ENCODE assay signal across 19 cellular contexts in genomic region chr1:234265861-234266260, GRCh38.
"Had no signal": no experiment of that assay in that cellular context is flagged by ENCODE, and none has a peak within 500 bp of the region (broad histone marks: within the 10 kb centered on the region; RNA-seq: fewer than 3 reads in every experiment).

No MANE protein-coding gene starts in this region.

- H3K4me1 Mint-ChIP-seq: naive B cell; stimulated activated memory B cell treated with anti-CD40 and anti-IgM and Interleukin-4, amounts not matched to agents 10 μg/mL and 1 μg/mL and 100 μg/mL, for 72 hours had no signal

- H3K27ac Mint-ChIP-seq: activated naive CD8-positive, alpha-beta T cell treated with anti-CD3 and anti-CD28 coated beads for 36 hours; activated T-helper 1 cell treated with anti-CD3 and anti-CD28 coated beads, Interleukin-12 subunit alpha, Interleukin-12 subunit beta, Interleukin-2, Interleukin-4 antibody, amounts not matched to agents 30 ng/mL and 10 ng/mL and 1 ng/mL, durations not matched to agents 14 hours and 24 hours and 36 hours; dendritic cell treated with granulocyte-macrophage colony-stimulating factor and Interleukin-4, amounts not matched to agents 40 ng/mL and 50 ng/mL, for 4 days; memory B cell; stimulated activated memory B cell treated with anti-CD40 and anti-IgM and Interleukin-4, amounts not matched to agents 10 μg/mL and 1 μg/mL and 100 μg/mL, for 72 hours; T-helper 17 cell had no signal

- H3K9me3 ChIP-seq: mucosa of descending colon, ovary, spleen, thoracic aorta had no signal

- H3K4me3 Mint-ChIP-seq: activated naive CD8-positive, alpha-beta T cell treated with anti-CD3 and anti-CD28 coated beads for 36 hours; activated T-helper 1 cell treated with anti-CD3 and anti-CD28 coated beads, Interleukin-12 subunit alpha, Interleukin-12 subunit beta, Interleukin-2, Interleukin-4 antibody, amounts not matched to agents 30 ng/mL and 10 ng/mL and 1 ng/mL, durations not matched to agents 14 hours and 24 hours and 36 hours; dendritic cell treated with granulocyte-macrophage colony-stimulating factor and Interleukin-4, amounts not matched to agents 40 ng/mL and 50 ng/mL, for 4 days; memory B cell; naive B cell; stimulated activated memory B cell treated with anti-CD40 and anti-IgM and Interleukin-4, amounts not matched to agents 10 μg/mL and 1 μg/mL and 100 μg/mL, for 72 hours; T-helper 17 cell had no signal

- ATAC-seq: mucosa of descending colon, T-helper 17 cell had no signal

- H3K36me3 ChIP-seq: ovary, spleen, thoracic aorta had no signal

- DNase-seq: activated CD4-positive, alpha-beta T cell treated with anti-CD3 and anti-CD28 coated beads, Interleukin-2, amount 50 U/mL, for 48 hours; activated gamma-delta T cell treated with Interleukin-2 at 50 U/mL for 16 hours; activated naive CD8-positive, alpha-beta T cell treated with anti-CD3 and anti-CD28 coated beads for 36 hours; activated T-cell treated with anti-CD3 and anti-CD28 coated beads for 4 hours; amniotic stem cell; effector CD8-positive, alpha-beta T cell; foreskin fibroblast; mucosa of descending colon; naive B cell; ovary; spleen; stimulated activated CD4-positive, alpha-beta T cell treated with anti-CD3 and anti-CD28 coated beads, Interleukin-4, amount 100 ng/mL, for 4 hours; T-helper 17 cell had no signal

- H3K27me3 ChIP-seq: ovary had no signal

- H3K4me3 ChIP-seq: mucosa of descending colon, ovary, spleen, thoracic aorta had no signal

- H3K36me3 Mint-ChIP-seq: memory B cell; naive B cell; stimulated activated memory B cell treated with anti-CD40 and anti-IgM and Interleukin-4, amounts not matched to agents 10 μg/mL and 1 μg/mL and 100 μg/mL, for 72 hours had no signal

- H3K27ac ChIP-seq: ovary, spleen, thoracic aorta, VCaP had no signal

- H3K9me3 Mint-ChIP-seq: activated T-helper 1 cell treated with anti-CD3 and anti-CD28 coated beads, Interleukin-12 subunit alpha, Interleukin-12 subunit beta, Interleukin-2, Interleukin-4 antibody, amounts not matched to agents 30 ng/mL and 10 ng/mL and 1 ng/mL, durations not matched to agents 14 hours and 24 hours and 36 hours; dendritic cell treated with granulocyte-macrophage colony-stimulating factor and Interleukin-4, amounts not matched to agents 40 ng/mL and 50 ng/mL, for 4 days; memory B cell; naive B cell; stimulated activated memory B cell treated with anti-CD40 and anti-IgM and Interleukin-4, amounts not matched to agents 10 μg/mL and 1 μg/mL and 100 μg/mL, for 72 hours had no signal
